20 cellular contexts compared by ENCODE assay signal in the genomic region with DNA sequence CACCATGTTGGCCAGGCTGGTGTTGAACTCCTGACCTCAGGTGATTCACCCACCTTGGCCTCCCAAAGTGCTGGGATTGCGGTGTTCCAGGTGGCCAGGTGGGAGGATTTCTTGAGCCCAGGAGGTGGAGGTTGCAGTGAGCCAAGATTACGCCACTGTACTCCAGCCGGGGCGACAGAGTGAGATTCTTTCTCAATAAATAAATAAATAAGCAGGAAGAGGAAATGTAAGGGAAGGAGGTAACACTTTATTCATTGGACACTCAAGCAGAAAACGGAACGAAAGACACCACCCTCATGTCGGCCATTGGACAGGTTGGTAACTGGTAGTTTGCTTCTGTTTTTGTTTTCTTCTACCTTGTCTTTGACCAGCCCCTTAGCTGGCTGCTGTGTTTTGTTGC. TPM values are rescaled to one million over a fixed set of nuclear protein-coding genes. Genes with fewer than 3 reads are reported as not detected.
DNase-seq lines count a peak whose midpoint lies in the region; ATAC-seq and TF ChIP-seq lines count a peak whose summit lies in the region.
"Had no signal": no experiment of that assay in that cellular context is flagged by ENCODE, and none has a peak within 500 bp of the region (broad histone marks: within the 10 kb centered on the region; RNA-seq: fewer than 3 reads in every experiment).

No MANE protein-coding gene starts in this region.

- no peak for TF ChIP-seq CTCF in MCF 10A (IDR thresholded peaks at IDR 0.05; ENCODE audit: unreplicated experiment)
- TF ChIP-seq CTCF in breast epithelium (IDR thresholded peaks at IDR 0.05): no peak
- no peak for TF ChIP-seq CTCF in CD8-positive, alpha-beta T cell (IDR thresholded peaks at IDR 0.05)

- H3K4me1 ChIP-seq in breast epithelium (no peaks in the 10 kb centered on the region), mesenchymal stem cell (ENCODE audit: control insufficient read depth, insufficient read depth, low read depth, low read length) (no peaks in the 10 kb centered on the region)
- H3K4me1 ChIP-seq in CD8-positive, alpha-beta T cell (ENCODE audit: insufficient read depth, low read length): no peaks in the 10 kb centered on the region
- H3K4me1 ChIP-seq: HAP-1 had no signal

- H2BK15ac ChIP-seq in mesenchymal stem cell (ENCODE audit: low read depth, poor library complexity, severe bottlenecking): no peak overlapping the region

- no peak overlapping the region for H3K4me2 ChIP-seq in mesenchymal stem cell (ENCODE audit: low read length, poor library complexity, severe bottlenecking)

- H2AFZ ChIP-seq in mesenchymal stem cell (ENCODE audit: low read depth, low read length): no peak overlapping the region

- peak overlapping the region in 1 of 2 experiments; percentile 74 for H3K18ac ChIP-seq in mesenchymal stem cell (ENCODE audit: low read depth in 1 of 2, low read length in 2 of 2)

- peak overlapping the region; percentile 66 to 71 for H2BK12ac ChIP-seq in mesenchymal stem cell (ENCODE audit: low read length in 2 of 2)

- H2BK120ac ChIP-seq in mesenchymal stem cell (ENCODE audit: low read depth, low read length): peak overlapping the region; percentile 8

- no peak overlapping the region for H4K91ac ChIP-seq in mesenchymal stem cell (ENCODE audit: low read length)

- H3K4me3 Mint-ChIP-seq in MCF 10A (ENCODE audit: unreplicated experiment): no peak overlapping the region
- H3K4me3 Mint-ChIP-seq in CD8-positive, alpha-beta T cell: no peak overlapping the region
- H3K4me3 Mint-ChIP-seq: B cell; CD8-positive, alpha-beta memory T cell had no signal

- H3K23ac ChIP-seq in mesenchymal stem cell (ENCODE audit: low read length in 2 of 2): no peak overlapping the region

- H3K4ac ChIP-seq in mesenchymal stem cell (ENCODE audit: low read depth in 1 of 2, low read length in 2 of 2): no peak overlapping the region

- H3K27ac ChIP-seq in breast epithelium (peak overlapping the region in 1 of 2 donors; percentile 70), epithelial cell of prostate (peak overlapping the region; percentile 66), mesenchymal stem cell (ENCODE audit: low read length, poor library complexity, severe bottlenecking) (no peak overlapping the region)
- H3K27ac ChIP-seq in CD8-positive, alpha-beta T cell (ENCODE audit: low read depth, low read length): no peak overlapping the region

- peaks cover 5% of the 10 kb centered on the region for H3K27me3 Mint-ChIP-seq in MCF 10A (ENCODE audit: insufficient read depth, unreplicated experiment)
- H3K27me3 Mint-ChIP-seq in CD8-positive, alpha-beta T cell (ENCODE audit: low read depth): peaks cover 37% of the 10 kb centered on the region

- no peaks in the 10 kb centered on the region for H3K36me3 Mint-ChIP-seq in MCF 10A (ENCODE audit: insufficient read depth, unreplicated experiment)
- H3K36me3 Mint-ChIP-seq in CD8-positive, alpha-beta T cell: no peaks in the 10 kb centered on the region
- H3K36me3 Mint-ChIP-seq: CD8-positive, alpha-beta memory T cell had no signal

- CTCF ChIA-PET in MCF 10A (lab: Yijun Ruan, JAX): interaction anchor here (0.7 to 1.8 kb wide), 3 partner anchors 21 to 77 kb away, joined by 3 to 8 read pairs (median 6); no protein-coding TSS in a partner anchor
- CTCF ChIA-PET in CD8-positive, alpha-beta T cell (lab: Charles Lee): no interaction called here

- ATAC-seq in CD8-positive, alpha-beta T cell: no peak
- no peak for ATAC-seq in HG03439 (IDR thresholded peaks at IDR 0.05; ENCODE audit: unreplicated experiment)
- ATAC-seq: GM12878 had no signal

- no TSS peak for BruUV-seq in MCF 10A (replicated peaks; lab: Mats Ljungman, UMichigan)

- no peak overlapping the region for H3K9ac ChIP-seq in mesenchymal stem cell (ENCODE audit: low read length)
- H3K9ac ChIP-seq: BLaER1 treated with 17β-estradiol and CSF1 and Interleukin-3, amounts not matched to agents 10 nM and 100 nM had no signal

- no peak overlapping the region for H2AK5ac ChIP-seq in mesenchymal stem cell (ENCODE audit: low read length, severe bottlenecking)

- peak overlapping the region in 1 of 2 experiments; percentile 83 for H3K14ac ChIP-seq in mesenchymal stem cell (ENCODE audit: low read length in 2 of 2)

- peaks cover 18% of the 10 kb centered on the region for H3K4me1 Mint-ChIP-seq in MCF 10A (ENCODE audit: insufficient read depth, unreplicated experiment)
- H3K4me1 Mint-ChIP-seq in CD8-positive, alpha-beta T cell (ENCODE audit: low read depth): no peaks in the 10 kb centered on the region
- H3K4me1 Mint-ChIP-seq: B cell; CD8-positive, alpha-beta memory T cell had no signal

- POLR2A ChIA-PET in MCF 10A (lab: Yijun Ruan, JAX): interaction anchor here (1.3 kb wide), 1 partner anchor 11 kb away, joined by 4 read pairs; no protein-coding TSS in a partner anchor
- POLR2A ChIA-PET in CD8-positive, alpha-beta T cell (lab: Charles Lee): no interaction called here

- no peaks in the 10 kb centered on the region for H3K79me1 ChIP-seq in mesenchymal stem cell (replicated peaks; ENCODE audit: low read length, poor library complexity, severe bottlenecking)

- H3K36me3 ChIP-seq in breast epithelium (no peaks in the 10 kb centered on the region), mesenchymal stem cell (ENCODE audit: control insufficient read depth in 1 of 2, insufficient read depth in 2 of 2, low read depth in 1 of 2, low read length in 2 of 2) (no peaks in the 10 kb centered on the region)
- no peaks in the 10 kb centered on the region for H3K36me3 ChIP-seq in CD8-positive, alpha-beta T cell (ENCODE audit: insufficient read depth, low read length)
- H3K36me3 ChIP-seq: BLaER1 treated with 17β-estradiol and CSF1 and Interleukin-3, amounts not matched to agents 10 nM and 100 nM; HAP-1 had no signal

- TF ChIP-seq POLR2A in breast epithelium (IDR thresholded peaks at IDR 0.05): no peak

- H4K8ac ChIP-seq in mesenchymal stem cell (ENCODE audit: low read length): no peak overlapping the region

- 97% methylated on average over 4 of the region's 7 CpGs for WGBS in mesenchymal stem cell

- intact Hi-C loops in MCF 10A (cut with micrococcal nuclease): no loop called here
- intact Hi-C loops in breast epithelium (cut with DNase I; ENCODE audit: low total_unique reads): no loop called here
- intact Hi-C loops in CD8-positive, alpha-beta T cell (cut with DNase I, micrococcal nuclease): no loop called here

- H3K9me3 ChIP-seq in breast epithelium (no peaks in the 10 kb centered on the region), mesenchymal stem cell (ENCODE audit: control insufficient read depth, low read length) (no peaks in the 10 kb centered on the region)
- no peaks in the 10 kb centered on the region for H3K9me3 ChIP-seq in CD8-positive, alpha-beta T cell (ENCODE audit: low read length)
- H3K9me3 ChIP-seq: BLaER1 treated with 17β-estradiol and CSF1 and Interleukin-3, amounts not matched to agents 10 nM and 100 nM; HAP-1 had no signal

- no peak overlapping the region for H3K27ac Mint-ChIP-seq in MCF 10A (ENCODE audit: low read depth, unreplicated experiment)
- no peak overlapping the region for H3K27ac Mint-ChIP-seq in CD8-positive, alpha-beta T cell
- H3K27ac Mint-ChIP-seq: B cell; CD8-positive, alpha-beta memory T cell had no signal

- no peaks in the 10 kb centered on the region for H3K9me3 Mint-ChIP-seq in MCF 10A (ENCODE audit: unreplicated experiment)
- H3K9me3 Mint-ChIP-seq in CD8-positive, alpha-beta T cell: peaks cover 4% of the 10 kb centered on the region

- DNase-seq in MCF 10A (ENCODE audit: unreplicated experiment): peak; percentile 75
- no peak for DNase-seq in breast epithelium (ENCODE audit: low spot score in 2 of 2)
- DNase-seq in epithelial cell of prostate (ENCODE audit: low read depth, low spot score): no peak
- no peak for DNase-seq in mesenchymal stem cell
- DNase-seq in CD8-positive, alpha-beta T cell: no peak
- DNase-seq in SKM-1 treated with dmso at 0.1 percent for 144 hours (lab: John Stamatoyannopoulos, UW; ENCODE audit: unreplicated experiment): no peak
- DNase-seq: CD8-positive, alpha-beta memory T cell; COR-L47; DMS 273 treated with DMSO at 0.1 percent for 48 hours; DMS53; DND-41; EL had no signal

- no peaks in the 10 kb centered on the region for H3K27me3 ChIP-seq in breast epithelium
- peaks cover 0 to 35% of the 10 kb centered on the region in 2 experiments for H3K27me3 ChIP-seq in mesenchymal stem cell (ENCODE audit: control insufficient read depth in 1 of 2, insufficient read depth in 1 of 2, low read length in 2 of 2)
- H3K27me3 ChIP-seq in CD8-positive, alpha-beta T cell (ENCODE audit: insufficient read depth, low read length): no peaks in the 10 kb centered on the region

- H3K4me3 ChIP-seq in breast epithelium (no peak overlapping the region), mesenchymal stem cell (ENCODE audit: insufficient read depth in 1 of 2, low read depth in 1 of 2, low read length in 2 of 2) (no peak overlapping the region)
- no peak overlapping the region for H3K4me3 ChIP-seq in CD8-positive, alpha-beta T cell (ENCODE audit: low read depth, low read length)
- H3K4me3 ChIP-seq: BLaER1 treated with 17β-estradiol and CSF1 and Interleukin-3, amounts not matched to agents 10 nM and 100 nM; GM12878; HAP-1 had no signal

- no peak overlapping the region for H2BK5ac ChIP-seq in mesenchymal stem cell (ENCODE audit: low read depth, low read length, poor library complexity, severe bottlenecking)

RNA-seq across cellular contexts. Expression of gene NFATC4, which starts 13.0 kb away (rescaled TPM):
- total RNA-seq in MCF 10A (2022) (0.23 and 1.7 TPM in 2 replicates), breast epithelium (10 to 100 TPM; 28.6 to 67.2 (median 32.8) TPM)
- polyA plus RNA-seq in mesenchymal stem cell (2013, experiment 1 of 2): 51.4 TPM
- 48.4 TPM for polyA plus RNA-seq in mesenchymal stem cell (2013, experiment 2 of 2)
- not detected for total RNA-seq in CD8-positive, alpha-beta T cell
- total RNA-seq: A172 had no signal
- polyA plus RNA-seq: CD8-positive, alpha-beta memory T cell had no signal

RNA-seq across cellular contexts. Expression of gene RIPK3, which starts 15.2 kb away (rescaled TPM):
- not detected in 2 replicates for total RNA-seq in MCF 10A (2022)
- total RNA-seq in breast epithelium: 10 to 100 TPM; 10.7 to 13.4 (median 12.0) TPM
- 3.3 TPM for polyA plus RNA-seq in mesenchymal stem cell (2013, experiment 1 of 2)
- 2.8 TPM for polyA plus RNA-seq in mesenchymal stem cell (2013, experiment 2 of 2)
- total RNA-seq in CD8-positive, alpha-beta T cell: 10 to 100 TPM; 17.6 to 19.3 TPM
- total RNA-seq: A172, G401, H4 had no signal

RNA-seq across cellular contexts. Expression of gene ADCY4, which starts 20.1 kb away (rescaled TPM):
- not detected in 2 replicates for total RNA-seq in MCF 10A (2022)
- 10 to 100 TPM; 13.8 to 60.6 (median 27.7) TPM for total RNA-seq in breast epithelium
- 0.98 TPM for polyA plus RNA-seq in mesenchymal stem cell (2013, experiment 1 of 2)
- 0.86 TPM for polyA plus RNA-seq in mesenchymal stem cell (2013, experiment 2 of 2)
- 1 to 10 TPM; 5.2 to 7.9 TPM for total RNA-seq in CD8-positive, alpha-beta T cell
- total RNA-seq: A172, G401, H4 had no signal

RNA-seq across cellular contexts. Expression of gene LTB4R, which starts 43.7 kb away (rescaled TPM):
- total RNA-seq in MCF 10A (2022): 15.8 and 19.9 TPM in 2 replicates
- total RNA-seq in breast epithelium: 10 to 100 TPM in 2 of 3 donors, 1 to 10 TPM in 1; 5.7 to 18.4 (median 12.8) TPM
- 2.9 TPM for polyA plus RNA-seq in mesenchymal stem cell (2013, experiment 1 of 2)
- polyA plus RNA-seq in mesenchymal stem cell (2013, experiment 2 of 2): 2.6 TPM
- 10 to 100 TPM; 15.4 to 16.7 TPM for total RNA-seq in CD8-positive, alpha-beta T cell

RNA-seq across cellular contexts. Expression of gene NYNRIN, which starts 43.8 kb away (rescaled TPM):
- total RNA-seq in MCF 10A (2022) (not detected in 2 replicates), breast epithelium (1 to 10 TPM; 6.4 to 8.2 (median 7.7) TPM)
- polyA plus RNA-seq in mesenchymal stem cell (2013, experiment 1 of 2): 13.6 TPM
- polyA plus RNA-seq in mesenchymal stem cell (2013, experiment 2 of 2): 12.7 TPM
- under 1 TPM in 1 of 2 experiments, not detected in 1; 0.06 TPM for total RNA-seq in CD8-positive, alpha-beta T cell
- polyA plus RNA-seq: CD8-positive, alpha-beta memory T cell had no signal

Comparison
In these comparisons a context has a peak if more than half of its experiments do, and no peak if none do; other contexts are left out.
1. RNA of gene NFATC4, which starts 13.0 kb away (total RNA-seq): 28.6 to 67.2 TPM in breast epithelium; 0.23 to 1.7 TPM in MCF 10A and not detected in CD8-positive, alpha-beta T cell; every median in the first group is over 10 times any median in the second.
2. RNA of gene RIPK3, which starts 15.2 kb away (total RNA-seq): 17.6 to 19.3 TPM in CD8-positive, alpha-beta T cell and 10.7 to 13.4 TPM in breast epithelium; not detected in MCF 10A; every median in the first group is over 10 times any median in the second.